Comparison of ENCODE assay signal across 7 cellular contexts in the genomic region with DNA sequence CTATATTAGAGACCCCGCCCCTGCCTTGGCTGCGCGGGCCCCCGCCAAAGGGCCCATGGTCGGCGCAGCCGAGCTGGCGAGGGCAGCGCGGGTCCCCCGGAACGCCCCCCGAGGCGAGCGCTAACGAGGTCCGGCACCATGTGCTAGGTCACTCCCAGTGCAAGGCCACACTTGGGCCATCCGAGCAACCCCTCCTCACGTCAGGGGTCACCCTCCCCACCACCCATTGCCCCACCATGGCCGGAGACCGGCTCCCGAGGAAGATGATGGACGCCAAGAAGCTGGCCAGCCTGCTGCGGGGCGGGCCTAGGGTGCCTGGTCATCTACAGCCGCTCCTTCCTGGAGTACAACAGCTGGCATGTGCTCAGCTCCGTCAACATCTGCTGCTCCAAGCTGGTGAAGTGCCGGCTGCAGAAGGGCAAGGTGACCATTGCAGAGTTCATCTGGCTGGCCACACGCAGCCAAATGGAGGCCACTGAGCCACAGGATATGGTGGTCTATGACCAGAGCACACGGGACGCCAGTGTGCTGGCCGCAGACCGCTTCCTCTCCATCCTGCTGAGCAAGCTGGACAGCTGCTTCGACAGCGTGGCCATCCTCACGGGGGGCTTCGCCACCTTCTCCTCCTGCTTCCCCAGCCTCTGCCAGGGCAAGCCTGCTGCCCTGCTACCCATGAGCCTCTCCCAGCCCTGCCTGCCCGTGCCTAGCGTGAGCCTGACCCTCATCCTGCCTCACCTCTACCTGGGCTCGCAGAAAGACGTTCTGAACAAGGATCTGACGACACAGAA. TPM values are rescaled to one million over a fixed set of nuclear protein-coding genes. Genes with fewer than 3 reads are reported as not detected.
DNase-seq lines count a peak whose midpoint lies in the region; ATAC-seq and TF ChIP-seq lines count a peak whose summit lies in the region.
"Had no signal": no experiment of that assay in that cellular context is flagged by ENCODE, and none has a peak within 500 bp of the region (broad histone marks: within the 10 kb centered on the region; RNA-seq: fewer than 3 reads in every experiment).

No MANE protein-coding gene starts in this region.

- ATAC-seq in activated CD8-positive, alpha-beta memory T cell treated with anti-CD3 and anti-CD28 coated beads, Interleukin-2, amount 10 ng/mL, durations not matched to agents 7 days and 5 days: no peak
- ATAC-seq in stimulated activated effector memory CD8-positive, alpha-beta T cell treated with anti-CD3 and anti-CD28 coated beads, Interleukin-12 subunit alpha, Interleukin-12 subunit beta, amount 100 ng/mL, for 72 hours: no peak

- H3K9me3 Mint-ChIP-seq in activated CD8-positive, alpha-beta memory T cell treated with anti-CD3 and anti-CD28 coated beads, Interleukin-2, amount 10 ng/mL, durations not matched to agents 7 days and 5 days (ENCODE audit: low read depth): no peaks in the 10 kb centered on the region
- H3K9me3 Mint-ChIP-seq in stimulated activated effector memory CD8-positive, alpha-beta T cell treated with anti-CD3 and anti-CD28 coated beads, Interleukin-12 subunit alpha, Interleukin-12 subunit beta, amount 100 ng/mL, for 72 hours: no peaks in the 10 kb centered on the region

- peaks cover 15% of the 10 kb centered on the region for H3K36me3 Mint-ChIP-seq in activated CD8-positive, alpha-beta memory T cell treated with anti-CD3 and anti-CD28 coated beads, Interleukin-2, amount 10 ng/mL, durations not matched to agents 7 days and 5 days
- peaks cover 39% of the 10 kb centered on the region for H3K36me3 Mint-ChIP-seq in stimulated activated effector memory CD8-positive, alpha-beta T cell treated with anti-CD3 and anti-CD28 coated beads, Interleukin-12 subunit alpha, Interleukin-12 subunit beta, amount 100 ng/mL, for 72 hours

- DNase-seq in activated CD8-positive, alpha-beta memory T cell treated with anti-CD3 and anti-CD28 coated beads, Interleukin-2, amount 10 ng/mL, durations not matched to agents 7 days and 5 days: no peak
- DNase-seq in activated CD8-positive, alpha-beta memory T cell treated with anti-CD3 and anti-CD28 coated beads, Interleukin-2, amount 50 U/mL, for 4 hours: no peak
- DNase-seq in epithelial cell of proximal tubule (ENCODE audit: low read depth): no peak
- DNase-seq in stimulated activated effector memory CD8-positive, alpha-beta T cell treated with anti-CD3 and anti-CD28 coated beads, Interleukin-12 subunit alpha, Interleukin-12 subunit beta, amount 100 ng/mL, for 72 hours (ENCODE audit: low spot score in 2 of 2): no peak
- no peak for DNase-seq in anterior cingulate cortex (lab: John Stamatoyannopoulos, UW)
- no peak for DNase-seq in stimulated activated CD4-positive, alpha-beta T cell treated with anti-CD3 and anti-CD28 coated beads, Interleukin-2, amount 100 ng/mL, for 48 hours
- DNase-seq: NCI-H2081 had no signal

- peak overlapping the region; percentile 99 for H3K4me3 ChIP-seq in epithelial cell of proximal tubule (ENCODE audit: low read depth, low read length)

- no peak for TF ChIP-seq CTCF in epithelial cell of proximal tubule (conservative IDR thresholded peaks at IDR 0.05; ENCODE audit: low read depth, low read length)

- CTCF ChIA-PET in activated CD8-positive, alpha-beta memory T cell treated with anti-CD3 and anti-CD28 coated beads, Interleukin-2, amount 10 ng/mL, durations not matched to agents 7 days and 5 days (lab: Charles Lee): interaction anchor here (0.5 to 3.2 kb wide), 3 partner anchors 13 to 319 kb away, joined by 4 to 18 read pairs (median 6); a partner anchor contains a TSS

- peak overlapping the region; percentile 50 for H3K27ac Mint-ChIP-seq in activated CD8-positive, alpha-beta memory T cell treated with anti-CD3 and anti-CD28 coated beads, Interleukin-2, amount 10 ng/mL, durations not matched to agents 7 days and 5 days
- peak overlapping the region; percentile 96 for H3K27ac Mint-ChIP-seq in stimulated activated effector memory CD8-positive, alpha-beta T cell treated with anti-CD3 and anti-CD28 coated beads, Interleukin-12 subunit alpha, Interleukin-12 subunit beta, amount 100 ng/mL, for 72 hours

- peaks cover 15% of the 10 kb centered on the region for H3K4me1 Mint-ChIP-seq in activated CD8-positive, alpha-beta memory T cell treated with anti-CD3 and anti-CD28 coated beads, Interleukin-2, amount 10 ng/mL, durations not matched to agents 7 days and 5 days
- no peaks in the 10 kb centered on the region for H3K4me1 Mint-ChIP-seq in stimulated activated effector memory CD8-positive, alpha-beta T cell treated with anti-CD3 and anti-CD28 coated beads, Interleukin-12 subunit alpha, Interleukin-12 subunit beta, amount 100 ng/mL, for 72 hours

- peak overlapping the region; percentile 23 for H3K4me3 Mint-ChIP-seq in activated CD8-positive, alpha-beta memory T cell treated with anti-CD3 and anti-CD28 coated beads, Interleukin-2, amount 10 ng/mL, durations not matched to agents 7 days and 5 days
- H3K4me3 Mint-ChIP-seq in stimulated activated effector memory CD8-positive, alpha-beta T cell treated with anti-CD3 and anti-CD28 coated beads, Interleukin-12 subunit alpha, Interleukin-12 subunit beta, amount 100 ng/mL, for 72 hours: peak overlapping the region; percentile 94

- no peaks in the 10 kb centered on the region for H3K27me3 Mint-ChIP-seq in activated CD8-positive, alpha-beta memory T cell treated with anti-CD3 and anti-CD28 coated beads, Interleukin-2, amount 10 ng/mL, durations not matched to agents 7 days and 5 days

RNA-seq across cellular contexts. Expression of a gene that starts 12.4 kb away (rescaled TPM):
- 10 to 100 TPM; 84.5 to 98.0 TPM for total RNA-seq in activated CD8-positive, alpha-beta memory T cell treated with anti-CD3 and anti-CD28 coated beads, Interleukin-2, amount 10 ng/mL, durations not matched to agents 7 days and 5 days
- total RNA-seq in epithelial cell of proximal tubule: 54.3 and 66.1 TPM in 2 replicates

RNA-seq across cellular contexts. Expression of a gene that starts 33.9 kb away (rescaled TPM):
- total RNA-seq in activated CD8-positive, alpha-beta memory T cell treated with anti-CD3 and anti-CD28 coated beads, Interleukin-2, amount 10 ng/mL, durations not matched to agents 7 days and 5 days: 10 to 100 TPM in 1 of 2 experiments, 1 to 10 TPM in 1; 9.8 to 12.3 TPM
- total RNA-seq in epithelial cell of proximal tubule: 1.0 and 1.9 TPM in 2 replicates

RNA-seq across cellular contexts. Expression of a gene that starts 50.1 kb away (rescaled TPM):
- 10 to 100 TPM; 29.0 to 36.2 TPM for total RNA-seq in activated CD8-positive, alpha-beta memory T cell treated with anti-CD3 and anti-CD28 coated beads, Interleukin-2, amount 10 ng/mL, durations not matched to agents 7 days and 5 days
- total RNA-seq in epithelial cell of proximal tubule: 62.5 and 89.8 TPM in 2 replicates

RNA-seq across cellular contexts. Expression of a gene that starts 53.6 kb away (rescaled TPM):
- total RNA-seq in activated CD8-positive, alpha-beta memory T cell treated with anti-CD3 and anti-CD28 coated beads, Interleukin-2, amount 10 ng/mL, durations not matched to agents 7 days and 5 days: 10 to 100 TPM; 73.6 to 83.7 TPM
- total RNA-seq in epithelial cell of proximal tubule: 31.5 and 40.3 TPM in 2 replicates
